ENCODE assay signal across 18 cellular contexts in the genomic region with DNA sequence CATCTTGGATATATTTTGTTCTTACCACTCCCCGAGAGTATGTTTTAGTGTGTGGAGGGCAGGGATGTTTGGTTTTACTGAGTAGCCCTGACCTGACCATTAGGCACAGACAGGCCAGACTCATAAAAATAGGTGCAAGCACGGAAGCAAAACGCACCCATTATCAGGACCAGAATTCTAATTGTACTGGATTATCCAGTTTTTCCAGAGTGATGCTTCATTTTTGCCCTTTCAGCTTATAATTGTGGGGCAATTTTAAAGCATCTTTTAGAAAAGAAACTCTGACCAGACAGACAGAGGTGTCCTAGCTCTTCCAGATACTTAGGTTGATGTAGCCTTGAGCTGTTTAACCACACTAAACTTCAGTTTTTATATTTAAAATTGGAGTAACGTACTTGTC. TPM values are rescaled to one million over a fixed set of nuclear protein-coding genes. Genes with fewer than 3 reads are reported as not detected.
DNase-seq lines count a peak whose midpoint lies in the region; ATAC-seq and TF ChIP-seq lines count a peak whose summit lies in the region.
"Had no signal": no experiment of that assay in that cellular context is flagged by ENCODE, and none has a peak within 500 bp of the region (broad histone marks: within the 10 kb centered on the region; RNA-seq: fewer than 3 reads in every experiment).

No MANE protein-coding gene starts in this region.

- BruUV-seq in PC-3 (replicated peaks; lab: Mats Ljungman, UMichigan), result no TSS peak

- H3K27me3 Mint-ChIP-seq in glutamatergic neuron (ENCODE audit: unreplicated experiment), result peaks cover 10% of the 10 kb centered on the region
- H3K27me3 Mint-ChIP-seq: CD4-positive, alpha-beta T cell had no signal

- no peak overlapping the region for H3K9ac ChIP-seq in PC-3 (ENCODE audit: low read length)

- peaks cover 4% of the 10 kb centered on the region for H3K9me3 Mint-ChIP-seq in glutamatergic neuron (ENCODE audit: unreplicated experiment)
- H3K9me3 Mint-ChIP-seq: CD4-positive, alpha-beta T cell; HFFc6 had no signal

- no peaks in the 10 kb centered on the region for H3K9me2 ChIP-seq in PC-3 (replicated peaks; ENCODE audit: low read length)

- H3K4me1 ChIP-seq in PC-3 (ENCODE audit: insufficient read depth, low read length), result peaks cover 19% of the 10 kb centered on the region
- peaks cover 65 to 69% of the 10 kb centered on the region in 2 donors for H3K4me1 ChIP-seq in gastrocnemius medialis

- CTCF ChIA-PET in PC-3 (lab: Charles Lee), result no interaction called here

- no peak overlapping the region for H3K27ac Mint-ChIP-seq in glutamatergic neuron (ENCODE audit: unreplicated experiment)
- H3K27ac Mint-ChIP-seq: CD4-positive, alpha-beta T cell; HFFc6 had no signal

- no peak overlapping the region for H2AFZ ChIP-seq in PC-3 (ENCODE audit: low read length)

- POLR2A ChIA-PET in PC-3 (lab: Charles Lee; ENCODE audit: unreplicated experiment), result interaction anchor here (0.5 kb wide), 1 partner anchor 109 kb away, joined by 3 read pairs; no protein-coding TSS in a partner anchor

- in situ Hi-C loops in gastrocnemius medialis (cut with MboI; ENCODE audit: low sequenced_read_pairs in 4 of 4), result no loop called here

- peaks cover 35% of the 10 kb centered on the region for H3K4me1 Mint-ChIP-seq in glutamatergic neuron (ENCODE audit: low read depth, unreplicated experiment)

- no peaks in the 10 kb centered on the region for H4K20me1 ChIP-seq in PC-3 (ENCODE audit: low read length)

- H3K4me3 ChIP-seq in PC-3 (ENCODE audit: low read length) (no peak overlapping the region), gastrocnemius medialis (no peak overlapping the region)
- H3K4me3 ChIP-seq: A549 had no signal

- peak; percentile 17 for DNase-seq in NCI-H748 (lab: John Stamatoyannopoulos, UW; ENCODE audit: unreplicated experiment)
- DNase-seq in NCI-H748 treated with DMSO at 0.1 percent for 48 hours (lab: John Stamatoyannopoulos, UW), result no peak
- DNase-seq in PC-3, result peak; percentile 6
- no peak for DNase-seq in glutamatergic neuron
- DNase-seq in gastrocnemius medialis, result no peak
- DNase-seq: AML-193; Caco-2; CD4-positive, alpha-beta T cell; GDM1; GOT3; H7; HFFc6 had no signal

- peaks cover 61% of the 10 kb centered on the region for H3K79me2 ChIP-seq in PC-3 (ENCODE audit: low read length)

- no peak for TF ChIP-seq POLR2A in gastrocnemius medialis (IDR thresholded peaks at IDR 0.05)

- H3K4me3 Mint-ChIP-seq in glutamatergic neuron (ENCODE audit: unreplicated experiment), result peak overlapping the region; percentile 61
- H3K4me3 Mint-ChIP-seq: HFFc6 had no signal

- H3K36me3 Mint-ChIP-seq in glutamatergic neuron (ENCODE audit: unreplicated experiment), result no peaks in the 10 kb centered on the region

- ATAC-seq in PC-3 (no peak), gastrocnemius medialis (no peak), HG03139 (IDR thresholded peaks at IDR 0.05; ENCODE audit: unreplicated experiment) (no peak), HG02678 (IDR thresholded peaks at IDR 0.05; ENCODE audit: unreplicated experiment) (no peak)
- ATAC-seq: A549, HCT116 had no signal

- no peaks in the 10 kb centered on the region for H3F3A ChIP-seq in PC-3 (ENCODE audit: low read length, unreplicated experiment)

- H3K36me3 ChIP-seq in PC-3 (ENCODE audit: low read depth, low read length) (no peaks in the 10 kb centered on the region), gastrocnemius medialis (no peaks in the 10 kb centered on the region)

- H3K27ac ChIP-seq in PC-3 (ENCODE audit: low read length) (no peak overlapping the region), gastrocnemius medialis (peak overlapping the region in 3 of 4 donors; percentile 93 to 97 (median 97))
- H3K27ac ChIP-seq: 22Rv1, A549, C4-2B had no signal

- H3K27me3 ChIP-seq in PC-3 (ENCODE audit: low read length), result no peaks in the 10 kb centered on the region
- H3K27me3 ChIP-seq in gastrocnemius medialis, result no peaks in the 10 kb centered on the region

- TF ChIP-seq CTCF in PC-3 (conservative IDR thresholded peaks at IDR 0.05; ENCODE audit: low read depth, low read length) (no peak), glutamatergic neuron (IDR thresholded peaks at IDR 0.05; ENCODE audit: partially characterized antibody, unreplicated experiment) (no peak), gastrocnemius medialis (IDR thresholded peaks at IDR 0.05 in 4 of 5, conservative IDR thresholded peaks at IDR 0.05 in 1 of 5) (no peak)

- H3K4me2 ChIP-seq in PC-3 (ENCODE audit: low read length), result no peak overlapping the region
- H3K4me2 ChIP-seq: A549 had no signal

- intact Hi-C loops in PC-3 (cut with micrococcal nuclease) (no loop called here), gastrocnemius medialis (cut with DNase I; ENCODE audit: low total_unique reads) (no loop called here)

- H3K9me3 ChIP-seq in PC-3 (ENCODE audit: low read length) (no peaks in the 10 kb centered on the region), gastrocnemius medialis (no peaks in the 10 kb centered on the region)
- H3K9me3 ChIP-seq: A549, Caco-2 had no signal

RNA-seq across cellular contexts. Expression of gene NCOA1, which starts 4.4 kb away (rescaled TPM):
- total RNA-seq in PC-3 (2014; rRNA removed) (7.5 and 8.2 TPM in 2 replicates), glutamatergic neuron (ENCODE audit: unreplicated experiment) (75.1 TPM), gastrocnemius medialis (10 to 100 TPM; 33.9 to 91.2 (median 60.1) TPM)

Comparison
In these comparisons a context has a peak if more than half of its experiments do, and no peak if none do; other contexts are left out.
1. DNase-seq: peak in NCI-H748 (single experiment) and PC-3 (single experiment); none in NCI-H748 treated with DMSO at 0.1 percent for 48 hours (single experiment), glutamatergic neuron (single experiment) and gastrocnemius medialis (0 of 2).